19 cellular contexts compared by ENCODE assay signal in the genomic region with DNA sequence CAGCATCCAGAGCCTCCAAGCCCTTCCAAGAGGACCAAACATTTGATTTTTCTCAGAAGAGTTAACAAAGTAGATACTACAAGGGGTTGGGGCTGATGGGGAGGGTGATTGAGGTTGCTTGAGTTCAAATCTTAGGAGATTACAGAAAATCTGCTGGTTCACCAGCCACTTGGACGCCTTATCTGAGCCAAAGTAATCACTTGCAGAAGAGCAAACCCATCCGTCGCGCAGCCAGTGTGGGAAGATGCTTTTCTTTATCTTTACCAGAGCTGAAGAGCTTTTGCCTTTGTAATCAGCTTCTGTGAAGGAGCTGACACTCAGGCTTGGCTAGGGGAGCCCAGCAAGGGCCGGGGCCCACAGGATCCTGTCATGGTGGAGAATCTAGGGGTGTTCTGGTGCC.
DNase-seq lines count a peak whose midpoint lies in the region; TF ChIP-seq lines count a peak whose summit lies in the region.
"Had no signal": no experiment of that assay in that cellular context is flagged by ENCODE, and none has a peak within 500 bp of the region (broad histone marks: within the 10 kb centered on the region; RNA-seq: fewer than 3 reads in every experiment).

No MANE protein-coding gene starts in this region.

- H3K4me1 ChIP-seq in adipocyte (ENCODE audit: control insufficient read depth, insufficient read depth, low read length) (peaks cover 18% of the 10 kb centered on the region), neuronal stem cell (ENCODE audit: control insufficient read depth in 2 of 2, insufficient read depth in 1 of 2, low read depth in 1 of 2, low read length in 2 of 2) (no peaks in the 10 kb centered on the region), subcutaneous abdominal adipose tissue (ENCODE audit: control insufficient read depth in 5 of 5, insufficient read depth in 5 of 5, low read length in 5 of 5) (peaks cover 0 to 23% (median 17%) of the 10 kb centered on the region in 5 donors), Peyer's patch (no peaks in the 10 kb centered on the region)
- H3K4me1 ChIP-seq: BE2C, HAP-1 had no signal

- H2AFZ ChIP-seq in neuronal stem cell (ENCODE audit: low read length), result no peak overlapping the region
- H2AFZ ChIP-seq: GM23248 had no signal

- H2BK12ac ChIP-seq in neuronal stem cell (ENCODE audit: low read length), result no peak overlapping the region

- no peak for TF ChIP-seq POLR2A in Peyer's patch (IDR thresholded peaks at IDR 0.05)

- no peak overlapping the region for H2AK5ac ChIP-seq in neuronal stem cell (ENCODE audit: low read depth, low read length)

- no peak overlapping the region for H3K23ac ChIP-seq in neuronal stem cell (ENCODE audit: low read depth, low read length, poor library complexity)

- H3K14ac ChIP-seq in neuronal stem cell (ENCODE audit: low read length), result no peak overlapping the region

- TF ChIP-seq CTCF in Peyer's patch (IDR thresholded peaks at IDR 0.05), result no peak

- H4K91ac ChIP-seq in neuronal stem cell (ENCODE audit: low read depth, low read length, poor library complexity), result no peak overlapping the region

- DNase-seq in NCI-H82 treated with DMSO at 0.1 percent for 48 hours (lab: John Stamatoyannopoulos, UW; ENCODE audit: unreplicated experiment) (peak; percentile 11), adipocyte (ENCODE audit: low read depth) (no peak), neuronal stem cell (ENCODE audit: low spot score) (no peak), NCI-H2029 treated with DMSO at 0.1 percent for 48 hours (lab: John Stamatoyannopoulos, UW) (no peak), OCI-M2 (lab: John Stamatoyannopoulos, UW; ENCODE audit: unreplicated experiment) (no peak), Peyer's patch (no peak)
- DNase-seq: ACHN; BE2C; C1 segment of cervical spinal cord; CD4-positive, CD25-positive, alpha-beta regulatory T cell; CD8-positive, alpha-beta memory T cell; COR-L47; DMS 273 treated with DMSO at 0.1 percent for 48 hours; DMS53; DND-41; EL; GM23248 had no signal

- H2BK15ac ChIP-seq in neuronal stem cell (ENCODE audit: low read length), result no peak overlapping the region

- H3K4ac ChIP-seq in neuronal stem cell (ENCODE audit: low read length), result no peak overlapping the region

- WGBS in neuronal stem cell (ENCODE audit: extremely low coverage in 2 of 2, insufficient read length in 2 of 2, insufficient replicate concordance in 1 of 2), 2 donors, result no CpG with 5 or more reads among the region's 5 CpGs

- H3K9me3 ChIP-seq in adipocyte (ENCODE audit: control insufficient read depth, low read length), result peaks cover 5% of the 10 kb centered on the region
- H3K9me3 ChIP-seq in neuronal stem cell (replicated peaks in 1 of 2; ENCODE audit: control insufficient read depth in 2 of 2, insufficient read depth in 1 of 2, low read depth in 1 of 2, low read length in 2 of 2), result no peaks in the 10 kb centered on the region
- H3K9me3 ChIP-seq in subcutaneous abdominal adipose tissue (ENCODE audit: control insufficient read depth in 5 of 5, low read length in 5 of 5), result no peaks in the 10 kb centered on the region
- no peaks in the 10 kb centered on the region for H3K9me3 ChIP-seq in Peyer's patch
- H3K9me3 ChIP-seq: BE2C, HAP-1 had no signal

- H2BK5ac ChIP-seq in neuronal stem cell (ENCODE audit: low read length), result peak overlapping the region; percentile 33

- H2BK120ac ChIP-seq in neuronal stem cell (ENCODE audit: low read depth, low read length), result no peak overlapping the region

- H3K9ac ChIP-seq in adipocyte (ENCODE audit: low read length), result peak overlapping the region; percentile 26
- H3K9ac ChIP-seq in neuronal stem cell (ENCODE audit: low read depth, low read length, poor library complexity), result no peak overlapping the region
- peak overlapping the region in 1 of 5 donors; percentile 30 for H3K9ac ChIP-seq in subcutaneous abdominal adipose tissue (ENCODE audit: low read length in 5 of 5)
- H3K9ac ChIP-seq: GM23248 had no signal

- no peak overlapping the region for H3K27ac ChIP-seq in neuronal stem cell (replicated peaks; ENCODE audit: low read length)
- peak overlapping the region; percentile 49 for H3K27ac ChIP-seq in subcutaneous abdominal adipose tissue (ENCODE audit: low read depth, low read length)
- H3K27ac ChIP-seq in Peyer's patch, result peak overlapping the region in 1 of 4 donors; percentile 35
- H3K27ac ChIP-seq: GM23248 had no signal

- peaks cover 19% of the 10 kb centered on the region for H3K27me3 ChIP-seq in adipocyte (replicated peaks; ENCODE audit: control insufficient read depth, insufficient read depth, low read length)
- H3K27me3 ChIP-seq in neuronal stem cell (ENCODE audit: control insufficient read depth in 3 of 3, insufficient read depth in 3 of 3, low read depth in 1 of 3, low read length in 3 of 3), result peaks cover 0 to 2% (median 0%) of the 10 kb centered on the region in 3 experiments
- no peaks in the 10 kb centered on the region for H3K27me3 ChIP-seq in subcutaneous abdominal adipose tissue (ENCODE audit: control insufficient read depth in 5 of 5, insufficient read depth in 4 of 5, low read length in 5 of 5)
- H3K27me3 ChIP-seq in Peyer's patch, result no peaks in the 10 kb centered on the region

- H3K36me3 ChIP-seq in adipocyte (ENCODE audit: control insufficient read depth, insufficient read depth, low read length, severe bottlenecking) (peaks cover 5% of the 10 kb centered on the region), neuronal stem cell (replicated peaks in 1 of 2; ENCODE audit: control insufficient read depth in 2 of 2, insufficient read depth in 2 of 2, low read length in 2 of 2) (no peaks in the 10 kb centered on the region), subcutaneous abdominal adipose tissue (ENCODE audit: control insufficient read depth in 5 of 5, insufficient read depth in 5 of 5, low read length in 5 of 5) (no peaks in the 10 kb centered on the region), Peyer's patch (no peaks in the 10 kb centered on the region)
- H3K36me3 ChIP-seq: BE2C, HAP-1 had no signal

- H3K18ac ChIP-seq in neuronal stem cell (ENCODE audit: low read length), result no peak overlapping the region

- no peak overlapping the region for H4K8ac ChIP-seq in neuronal stem cell (ENCODE audit: low read depth, low read length)

- no peak overlapping the region for H3K4me2 ChIP-seq in neuronal stem cell (ENCODE audit: insufficient read depth, low read length, poor library complexity, severe bottlenecking)

- H3K79me1 ChIP-seq in neuronal stem cell (ENCODE audit: low read depth, low read length), result no peaks in the 10 kb centered on the region

- no peak overlapping the region for H3K4me3 ChIP-seq in adipocyte (ENCODE audit: low read length)
- H3K4me3 ChIP-seq in neuronal stem cell (ENCODE audit: low read length in 2 of 2), result no peak overlapping the region
- H3K4me3 ChIP-seq in subcutaneous abdominal adipose tissue (ENCODE audit: low read depth in 1 of 5, low read length in 5 of 5), result no peak overlapping the region
- H3K4me3 ChIP-seq in Peyer's patch, result no peak overlapping the region
- H3K4me3 ChIP-seq: GM23248, HAP-1 had no signal
